Comparison of ENCODE assay signal across 19 cellular contexts in the genomic region with DNA sequence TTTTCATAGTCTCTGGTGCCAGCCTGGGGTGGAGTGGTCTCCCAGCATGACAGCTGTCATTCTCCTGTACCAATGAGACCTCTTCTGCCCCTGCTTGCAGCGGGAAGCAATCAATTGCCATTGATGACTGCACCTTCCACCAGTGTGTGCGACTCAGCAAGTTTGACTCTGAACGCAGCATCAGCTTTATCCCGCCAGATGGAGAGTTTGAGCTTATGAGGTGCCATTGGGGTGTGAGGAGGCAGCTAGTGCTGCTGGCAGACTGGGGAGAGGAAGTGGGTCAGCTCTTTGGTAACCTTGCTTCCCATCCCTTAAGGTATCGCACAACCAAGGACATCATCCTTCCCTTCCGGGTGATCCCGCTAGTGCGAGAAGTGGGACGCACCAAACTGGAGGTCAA. TPM values are rescaled to one million over a fixed set of nuclear protein-coding genes. Genes with fewer than 3 reads are reported as not detected.
DNase-seq lines count a peak whose midpoint lies in the region; ATAC-seq, FAIRE-seq and TF ChIP-seq lines count a peak whose summit lies in the region.
"Had no signal": no experiment of that assay in that cellular context is flagged by ENCODE, and none has a peak within 500 bp of the region (broad histone marks: within the 10 kb centered on the region; RNA-seq: fewer than 3 reads in every experiment).

No MANE protein-coding gene starts in this region.

- H3K9ac ChIP-seq in astrocyte (ENCODE audit: low read length), result no peak overlapping the region
- no peak overlapping the region for H3K9ac ChIP-seq in endothelial cell of umbilical vein (replicated peaks; ENCODE audit: extremely low read depth, insufficient read depth, low read length)
- H3K9ac ChIP-seq: BLaER1 had no signal

- H3K4me3 ChIP-seq in astrocyte (ENCODE audit: insufficient read depth, low read depth, low read length) (no peak overlapping the region), endothelial cell of umbilical vein (replicated peaks in 1 of 3; ENCODE audit: insufficient read depth in 1 of 3, low read depth in 1 of 3, low read length in 3 of 3) (no peak overlapping the region)
- H3K4me3 ChIP-seq: A549, BLaER1 had no signal

- H3K27me3 Mint-ChIP-seq in activated T-cell treated with anti-CD3 and anti-CD28 coated beads, Interleukin-2, amount 50 U/mL, for 24 hours, result no peaks in the 10 kb centered on the region
- H3K27me3 Mint-ChIP-seq in astrocyte (ENCODE audit: low read depth, unreplicated experiment), result no peaks in the 10 kb centered on the region
- H3K27me3 Mint-ChIP-seq: CD4-positive, alpha-beta memory T cell had no signal

- H3K4me1 ChIP-seq in astrocyte (ENCODE audit: insufficient read depth, low read length) (peaks cover 40% of the 10 kb centered on the region), endothelial cell of umbilical vein (ENCODE audit: control insufficient read depth, extremely low read depth, insufficient read depth, low read length) (peaks cover 25% of the 10 kb centered on the region)

- no peak for ATAC-seq in sciatic nerve
- ATAC-seq in activated CD4-positive, CD25-positive, alpha-beta regulatory T cell treated with anti-CD3 and anti-CD28 coated beads, Interleukin-2, amount 50 U/mL, for 24 hours, result no peak
- ATAC-seq: A549, HCT116, HepG2 had no signal

- no peak for TF ChIP-seq POLR2A in endothelial cell of umbilical vein (IDR thresholded peaks at IDR 0.05; ENCODE audit: low read depth, low read length)

- H3K4me1 Mint-ChIP-seq in activated T-cell treated with anti-CD3 and anti-CD28 coated beads, Interleukin-2, amount 50 U/mL, for 24 hours (ENCODE audit: low read depth), result peaks cover 28% of the 10 kb centered on the region
- peaks cover 37% of the 10 kb centered on the region for H3K4me1 Mint-ChIP-seq in astrocyte (ENCODE audit: low read depth, unreplicated experiment)

- POLR2A ChIA-PET in endothelial cell of umbilical vein (lab: Charles Lee), result no interaction called here

- peaks cover 68% of the 10 kb centered on the region for H3K79me2 ChIP-seq in astrocyte (ENCODE audit: insufficient read depth, low read length)
- peaks cover 31% of the 10 kb centered on the region for H3K79me2 ChIP-seq in endothelial cell of umbilical vein (ENCODE audit: control insufficient read depth, insufficient read depth, low read length)

- peaks cover 95% of the 10 kb centered on the region for H3K36me3 Mint-ChIP-seq in activated T-cell treated with anti-CD3 and anti-CD28 coated beads, Interleukin-2, amount 50 U/mL, for 24 hours (ENCODE audit: low read depth)
- peaks cover 31% of the 10 kb centered on the region for H3K36me3 Mint-ChIP-seq in astrocyte (ENCODE audit: low read depth, unreplicated experiment)

- no peaks in the 10 kb centered on the region for H3K9me3 Mint-ChIP-seq in activated T-cell treated with anti-CD3 and anti-CD28 coated beads, Interleukin-2, amount 50 U/mL, for 24 hours
- no peaks in the 10 kb centered on the region for H3K9me3 Mint-ChIP-seq in astrocyte (ENCODE audit: unreplicated experiment)
- H3K9me3 Mint-ChIP-seq: CD14-positive monocyte; CD4-positive, alpha-beta memory T cell had no signal

- FAIRE-seq in astrocyte (lab: Jason Lieb, UNC), result no peak
- FAIRE-seq in endothelial cell of umbilical vein (lab: Jason Lieb, UNC), result no peak
- FAIRE-seq: A549, HepG2 had no signal

- intact Hi-C loops in endothelial cell of umbilical vein (cut with micrococcal nuclease) (no loop called here), sciatic nerve (cut with DNase I) (no loop called here)

- no peak for DNase-seq in activated T-cell treated with anti-CD3 and anti-CD28 coated beads, Interleukin-2, amount 50 U/mL, for 24 hours
- DNase-seq in activated T-cell treated with anti-CD3 and anti-CD28 coated beads for 4 hours, result no peak
- DNase-seq in astrocyte (ENCODE audit: low read depth), result no peak
- no peak for DNase-seq in endothelial cell of umbilical vein (ENCODE audit: low read depth, low spot score)
- DNase-seq in sciatic nerve (ENCODE audit: low spot score), result peak; percentile 14
- DNase-seq in AML-193 (lab: John Stamatoyannopoulos, UW), result no peak
- DNase-seq: CD4-positive, alpha-beta memory T cell; DMS153; DMS79 treated with DMSO at 0.1 percent for 48 hours; GF-D8; GOT3; H7 had no signal

- TF ChIP-seq CTCF in astrocyte (IDR thresholded peaks at IDR 0.05; ENCODE audit: insufficient read depth, low read depth, low read length) (no peak), endothelial cell of umbilical vein (IDR thresholded peaks at IDR 0.05; ENCODE audit: extremely low read depth in 1 of 2, insufficient read depth in 1 of 2, low read depth in 1 of 2, low read length in 2 of 2) (no peak)

- H3K9me1 ChIP-seq in endothelial cell of umbilical vein (replicated peaks; ENCODE audit: control insufficient read depth, extremely low read depth, insufficient read depth, low read length), result no peaks in the 10 kb centered on the region

- peak overlapping the region; percentile 5 for H3K27ac Mint-ChIP-seq in activated T-cell treated with anti-CD3 and anti-CD28 coated beads, Interleukin-2, amount 50 U/mL, for 24 hours
- peak overlapping the region; percentile 58 for H3K27ac Mint-ChIP-seq in astrocyte (ENCODE audit: unreplicated experiment)

- H3K27ac ChIP-seq in astrocyte (ENCODE audit: low read depth, low read length) (no peak overlapping the region), endothelial cell of umbilical vein (ENCODE audit: insufficient read depth, low read depth, low read length) (no peak overlapping the region)
- H3K27ac ChIP-seq: 22Rv1, A549, BLaER1 had no signal

- H3K4me3 Mint-ChIP-seq in activated T-cell treated with anti-CD3 and anti-CD28 coated beads, Interleukin-2, amount 50 U/mL, for 24 hours, result no peak overlapping the region
- no peak overlapping the region for H3K4me3 Mint-ChIP-seq in astrocyte (ENCODE audit: unreplicated experiment)
- H3K4me3 Mint-ChIP-seq: CD14-positive monocyte; CD4-positive, alpha-beta memory T cell had no signal

- BruUV-seq in endothelial cell of umbilical vein (replicated peaks; lab: Mats Ljungman, UMichigan), result TSS peak; percentile 0

- H2AFZ ChIP-seq in astrocyte (ENCODE audit: low read depth, low read length) (no peak overlapping the region), endothelial cell of umbilical vein (ENCODE audit: low read depth, low read length) (no peak overlapping the region)

- dilution Hi-C loops in endothelial cell of umbilical vein (cut with MboI; ENCODE audit: extremely low pct_ligation_motif_present, low sequenced_read_pairs), result no loop called here

- H3K27me3 ChIP-seq in astrocyte (ENCODE audit: insufficient read depth, low read length) (no peaks in the 10 kb centered on the region), endothelial cell of umbilical vein (ENCODE audit: control insufficient read depth in 2 of 2, insufficient read depth in 2 of 2, low read length in 2 of 2) (no peaks in the 10 kb centered on the region)
- H3K27me3 ChIP-seq: BLaER1 had no signal

- CTCF ChIA-PET in endothelial cell of umbilical vein (lab: Charles Lee), result interaction anchor here (1.4 to 1.5 kb wide), 2 partner anchors 46 to 263 kb away, joined by 3 read pairs; no protein-coding TSS in a partner anchor

- H3K9me3 ChIP-seq in astrocyte (ENCODE audit: insufficient read depth, low read depth, low read length) (no peaks in the 10 kb centered on the region), endothelial cell of umbilical vein (replicated peaks; ENCODE audit: control insufficient read depth, insufficient read depth, low read length) (no peaks in the 10 kb centered on the region)
- H3K9me3 ChIP-seq: A549, BLaER1 had no signal

- peaks cover 69% of the 10 kb centered on the region for H3K36me3 ChIP-seq in astrocyte (ENCODE audit: insufficient read depth, low read length)
- peaks cover 42 to 57% of the 10 kb centered on the region in 2 experiments for H3K36me3 ChIP-seq in endothelial cell of umbilical vein (ENCODE audit: control insufficient read depth in 2 of 2, extremely low read depth in 1 of 2, insufficient read depth in 2 of 2, low read length in 2 of 2)

- H4K20me1 ChIP-seq in astrocyte (ENCODE audit: insufficient read depth, low read length) (peaks cover 75% of the 10 kb centered on the region), endothelial cell of umbilical vein (replicated peaks; ENCODE audit: control insufficient read depth, extremely low read depth, insufficient read depth, low read length) (no peaks in the 10 kb centered on the region)

- H3K4me2 ChIP-seq in astrocyte (ENCODE audit: low read length), result no peak overlapping the region
- no peak overlapping the region for H3K4me2 ChIP-seq in endothelial cell of umbilical vein (ENCODE audit: insufficient read depth, low read length)
- H3K4me2 ChIP-seq: A549, BLaER1 had no signal

RNA-seq across cellular contexts. Expression of gene ABCF3, which starts 4.4 kb away (rescaled TPM):
- total RNA-seq in astrocyte (61.1 and 70.9 TPM in 2 replicates), endothelial cell of umbilical vein (65.6 and 68.8 TPM in 2 replicates), sciatic nerve (67.4 TPM)
- polyA plus RNA-seq in endothelial cell of umbilical vein, result 73.4 and 93.9 TPM in 2 replicates
- 45.0 and 49.5 TPM in 2 replicates for polyA plus RNA-seq in endothelial cell of umbilical vein (2011; cell fraction: cytosol; rRNA removed)
- polyA plus RNA-seq in endothelial cell of umbilical vein (2011; cell fraction: nucleus; rRNA removed), result 207 and 224 TPM in 2 replicates
- polyA plus RNA-seq in endothelial cell of umbilical vein (2012), result 34.2 and 44.9 TPM in 2 replicates
- polyA minus RNA-seq in endothelial cell of umbilical vein, result 122 and 126 TPM in 2 replicates
- polyA minus RNA-seq in endothelial cell of umbilical vein (2011; cell fraction: cytosol; rRNA and poly(A)+ RNA removed), result 69.3 TPM
- polyA minus RNA-seq in endothelial cell of umbilical vein (2011; cell fraction: nucleus; rRNA and poly(A)+ RNA removed), result 68.6 and 77.4 TPM in 2 replicates

RNA-seq across cellular contexts. Expression of gene AP2M1, which starts 6.9 kb away (rescaled TPM):
- total RNA-seq in astrocyte (603 and 613 TPM in 2 replicates), endothelial cell of umbilical vein (400 and 431 TPM in 2 replicates), sciatic nerve (278 TPM)
- polyA plus RNA-seq in endothelial cell of umbilical vein, result 602 and 603 TPM in 2 replicates
- polyA plus RNA-seq in endothelial cell of umbilical vein (2011; cell fraction: cytosol; rRNA removed), result 496 and 577 TPM in 2 replicates
- 406 and 478 TPM in 2 replicates for polyA plus RNA-seq in endothelial cell of umbilical vein (2011; cell fraction: nucleus; rRNA removed)
- 522 and 611 TPM in 2 replicates for polyA plus RNA-seq in endothelial cell of umbilical vein (2012)
- 444 and 455 TPM in 2 replicates for polyA minus RNA-seq in endothelial cell of umbilical vein
- 181 TPM for polyA minus RNA-seq in endothelial cell of umbilical vein (2011; cell fraction: cytosol; rRNA and poly(A)+ RNA removed)
- 99.3 and 131 TPM in 2 replicates for polyA minus RNA-seq in endothelial cell of umbilical vein (2011; cell fraction: nucleus; rRNA and poly(A)+ RNA removed)

RNA-seq across cellular contexts. Expression of gene DVL3, which starts 26.4 kb away (rescaled TPM):
- total RNA-seq in astrocyte, result 107 and 110 TPM in 2 replicates
- total RNA-seq in endothelial cell of umbilical vein, result 59.0 and 61.3 TPM in 2 replicates
- polyA plus RNA-seq in endothelial cell of umbilical vein, result 41.2 and 43.8 TPM in 2 replicates
- polyA plus RNA-seq in endothelial cell of umbilical vein (2011; cell fraction: cytosol; rRNA removed), result 21.0 and 24.5 TPM in 2 replicates
- polyA plus RNA-seq in endothelial cell of umbilical vein (2011; cell fraction: nucleus; rRNA removed), result 110 and 132 TPM in 2 replicates
- 35.4 and 36.5 TPM in 2 replicates for polyA plus RNA-seq in endothelial cell of umbilical vein (2012)
- polyA minus RNA-seq in endothelial cell of umbilical vein, result 57.5 and 58.3 TPM in 2 replicates
- 46.0 TPM for polyA minus RNA-seq in endothelial cell of umbilical vein (2011; cell fraction: cytosol; rRNA and poly(A)+ RNA removed)
- 40.9 and 49.7 TPM in 2 replicates for polyA minus RNA-seq in endothelial cell of umbilical vein (2011; cell fraction: nucleus; rRNA and poly(A)+ RNA removed)
- total RNA-seq in sciatic nerve, result 57.8 TPM

RNA-seq across cellular contexts. Expression of gene EIF2B5, which starts 46.4 kb away (rescaled TPM):
- 20.8 and 22.6 TPM in 2 replicates for total RNA-seq in astrocyte
- total RNA-seq in endothelial cell of umbilical vein, result 38.8 and 44.7 TPM in 2 replicates
- polyA plus RNA-seq in endothelial cell of umbilical vein, result 35.5 and 42.7 TPM in 2 replicates
- 36.0 and 37.3 TPM in 2 replicates for polyA plus RNA-seq in endothelial cell of umbilical vein (2011; cell fraction: cytosol; rRNA removed)
- 124 and 139 TPM in 2 replicates for polyA plus RNA-seq in endothelial cell of umbilical vein (2011; cell fraction: nucleus; rRNA removed)
- 23.2 and 31.6 TPM in 2 replicates for polyA plus RNA-seq in endothelial cell of umbilical vein (2012)
- polyA minus RNA-seq in endothelial cell of umbilical vein, result 42.7 and 48.8 TPM in 2 replicates
- 28.1 TPM for polyA minus RNA-seq in endothelial cell of umbilical vein (2011; cell fraction: cytosol; rRNA and poly(A)+ RNA removed)
- 37.7 and 38.1 TPM in 2 replicates for polyA minus RNA-seq in endothelial cell of umbilical vein (2011; cell fraction: nucleus; rRNA and poly(A)+ RNA removed)
- 30.6 TPM for total RNA-seq in sciatic nerve

RNA-seq across cellular contexts. Expression of gene VWA5B2, which starts 47.8 kb away (rescaled TPM):
- total RNA-seq in astrocyte (0.23 TPM in 1 of 2 replicates, not detected in the other), endothelial cell of umbilical vein (not detected in 2 replicates), sciatic nerve (0.53 TPM)
- polyA plus RNA-seq in endothelial cell of umbilical vein, result 0.03 TPM in 1 of 2 replicates, not detected in the other
- not detected in 2 replicates for polyA plus RNA-seq in endothelial cell of umbilical vein (2011; cell fraction: cytosol; rRNA removed)
- polyA plus RNA-seq in endothelial cell of umbilical vein (2011; cell fraction: nucleus; rRNA removed), result 0.31 TPM in 1 of 2 replicates, not detected in the other
- not detected in 2 replicates for polyA plus RNA-seq in endothelial cell of umbilical vein (2012)
- polyA minus RNA-seq in endothelial cell of umbilical vein, result not detected in 2 replicates
- polyA minus RNA-seq in endothelial cell of umbilical vein (2011; cell fraction: cytosol; rRNA and poly(A)+ RNA removed), result not detected
- not detected in 2 replicates for polyA minus RNA-seq in endothelial cell of umbilical vein (2011; cell fraction: nucleus; rRNA and poly(A)+ RNA removed)
- total RNA-seq: CD4-positive, alpha-beta memory T cell; H7 had no signal
